17 cellular contexts compared by ENCODE assay signal in genomic region chr1:24759492-24759891, GRCh38.
"Had no signal": no experiment of that assay in that cellular context is flagged by ENCODE, and none has a peak within 500 bp of the region (broad histone marks: within the 10 kb centered on the region; RNA-seq: fewer than 3 reads in every experiment).

No MANE protein-coding gene starts in this region.

- H3K27me3 ChIP-seq: colonic mucosa, heart left ventricle, right lobe of liver, testis, tibial nerve had no signal

- FAIRE-seq: frontal cortex had no signal

- H3K27ac ChIP-seq: colonic mucosa, heart left ventricle, psoas muscle, right lobe of liver, testis, tibial nerve had no signal

- H3K4me3 ChIP-seq: colonic mucosa, heart left ventricle, psoas muscle, right lobe of liver, testis, tibial nerve had no signal

- H3K9me3 ChIP-seq: colonic mucosa, heart left ventricle, psoas muscle, right lobe of liver, testis, tibial nerve had no signal

- H3K36me3 ChIP-seq: colonic mucosa, right lobe of liver had no signal

- H3K4me1 ChIP-seq: colonic mucosa had no signal

- DNase-seq: colonic mucosa; dermis blood vessel endothelial cell; heart left ventricle; hippocampal formation; kidney glomerular epithelial cell; naive thymus-derived CD4-positive, alpha-beta T cell; nephron progenitor cell; psoas muscle; retina; right lobe of liver; stimulated activated CD4-positive, alpha-beta T cell treated with anti-CD3 and anti-CD28 coated beads, Interleukin-2, amount 100 ng/mL, for 24 hours; stimulated activated CD4-positive, alpha-beta T cell treated with anti-CD3 and anti-CD28 coated beads, Interleukin-4, amount 100 ng/mL, for 4 hours; stimulated activated naive B cell treated with anti-CD40 and anti-IgM and Interleukin-4, amounts not matched to agents 10 μg/mL and 1 μg/mL and 100 μg/mL, for 72 hours; stimulated activated naive CD8-positive, alpha-beta T cell treated with anti-CD3 and anti-CD28 coated beads, Interleukin-15, amount 100 ng/mL, for 72 hours; testis had no signal

- ATAC-seq: heart left ventricle; naive thymus-derived CD4-positive, alpha-beta T cell; psoas muscle; stimulated activated naive B cell treated with anti-CD40 and anti-IgM and Interleukin-4, amounts not matched to agents 10 μg/mL and 1 μg/mL and 100 μg/mL, for 72 hours; stimulated activated naive CD8-positive, alpha-beta T cell treated with anti-CD3 and anti-CD28 coated beads, Interleukin-15, amount 100 ng/mL, for 72 hours had no signal
